In the genomic region with DNA sequence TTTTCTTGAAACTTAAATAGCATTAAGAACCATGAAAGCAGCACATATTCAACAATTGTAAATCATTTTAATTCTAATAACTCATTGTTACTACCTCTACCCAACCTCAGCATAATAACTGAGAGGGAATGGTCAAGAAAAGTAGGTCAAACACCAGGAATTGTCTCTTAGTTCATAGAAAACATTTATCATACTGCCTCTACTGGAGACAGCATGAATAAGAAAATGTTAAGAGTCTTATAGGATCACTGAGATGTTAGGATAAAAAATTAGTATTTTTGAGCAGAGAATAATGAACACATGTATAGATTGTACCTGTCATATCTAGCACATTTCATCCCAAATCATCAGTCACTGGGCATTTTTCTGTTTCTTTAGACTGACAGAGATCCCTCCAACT, we compare ENCODE assay signal across 16 cellular contexts.
DNase-seq lines count a peak whose midpoint lies in the region; ATAC-seq and TF ChIP-seq lines count a peak whose summit lies in the region.
"Had no signal": no experiment of that assay in that cellular context is flagged by ENCODE, and none has a peak within 500 bp of the region (broad histone marks: within the 10 kb centered on the region; RNA-seq: fewer than 3 reads in every experiment).

No MANE protein-coding gene starts in this region.

- no peak overlapping the region for H3K4me2 ChIP-seq in HCT116 (ENCODE audit: low read length)
- no peak overlapping the region for H3K4me2 ChIP-seq in SK-N-SH
- no peak overlapping the region for H3K4me2 ChIP-seq in GM23248 (ENCODE audit: unreplicated experiment)

- no peaks in the 10 kb centered on the region for H3F3A ChIP-seq in SK-N-SH (replicated peaks; ENCODE audit: insufficient read depth)
- H3F3A ChIP-seq in GM23248 (ENCODE audit: insufficient read depth) = no peaks in the 10 kb centered on the region

- H4K20me1 ChIP-seq in HCT116 (ENCODE audit: insufficient read depth) (no peaks in the 10 kb centered on the region), SK-N-SH (ENCODE audit: insufficient read depth) (no peaks in the 10 kb centered on the region), GM23248 (ENCODE audit: insufficient read depth) (no peaks in the 10 kb centered on the region)

- H3K79me2 ChIP-seq in HCT116 (ENCODE audit: insufficient read depth, low read length) (no peaks in the 10 kb centered on the region), SK-N-SH (ENCODE audit: insufficient read depth) (no peaks in the 10 kb centered on the region), GM23248 (ENCODE audit: insufficient read depth) (no peaks in the 10 kb centered on the region)

- TF ChIP-seq CTCF in AG09309 (IDR thresholded peaks at IDR 0.05; ENCODE audit: control insufficient read depth, insufficient read depth, low read depth, low read length, missing control alignments) = peak; percentile 9
- peak in 2 of 3 experiments; percentile 23 to 48; a peak in 2 of 6 replicates for TF ChIP-seq CTCF in HCT116 (IDR thresholded peaks at IDR 0.05 in 2 of 3, conservative IDR thresholded peaks at IDR 0.05 in 1 of 3; ENCODE audit: borderline replicate concordance in 1 of 3, insufficient read depth in 1 of 3, low read depth in 2 of 3, low read length in 2 of 3)
- TF ChIP-seq CTCF in SK-N-SH (IDR thresholded peaks at IDR 0.05) = peak; percentile 46
- TF ChIP-seq CTCF in stomach (IDR thresholded peaks at IDR 0.05) = no peak

- H3K36me3 ChIP-seq in HCT116 (ENCODE audit: control insufficient read depth in 1 of 2, insufficient read depth in 2 of 2, low read length in 2 of 2) = no peaks in the 10 kb centered on the region
- no peaks in the 10 kb centered on the region for H3K36me3 ChIP-seq in SK-N-SH (replicated peaks in 1 of 2; ENCODE audit: control insufficient read depth in 1 of 2, insufficient read depth in 2 of 2, low read length in 1 of 2)
- H3K36me3 ChIP-seq in GM23248 (ENCODE audit: low read depth) = no peaks in the 10 kb centered on the region
- H3K36me3 ChIP-seq in stomach = no peaks in the 10 kb centered on the region
- H3K36me3 ChIP-seq: spleen had no signal

- H3K9me3 ChIP-seq in HCT116 (ENCODE audit: control insufficient read depth in 1 of 2, insufficient read depth in 1 of 2, low read depth in 1 of 2, low read length in 2 of 2) = no peaks in the 10 kb centered on the region
- no peaks in the 10 kb centered on the region for H3K9me3 ChIP-seq in SK-N-SH
- no peaks in the 10 kb centered on the region for H3K9me3 ChIP-seq in GM23248 (ENCODE audit: low read depth)
- no peaks in the 10 kb centered on the region for H3K9me3 ChIP-seq in stomach
- H3K9me3 ChIP-seq: body of pancreas, spleen had no signal

- H3K4me1 ChIP-seq in HCT116 (ENCODE audit: control insufficient read depth in 1 of 2, insufficient read depth in 2 of 2, low read length in 2 of 2) (no peaks in the 10 kb centered on the region), SK-N-SH (ENCODE audit: control insufficient read depth in 1 of 2, insufficient read depth in 2 of 2, low read depth in 1 of 2, low read length in 1 of 2) (no peaks in the 10 kb centered on the region), GM23248 (ENCODE audit: insufficient read depth) (no peaks in the 10 kb centered on the region), stomach (no peaks in the 10 kb centered on the region)
- H3K4me1 ChIP-seq: body of pancreas, spleen had no signal

- H3K9me2 ChIP-seq in HCT116 (ENCODE audit: insufficient read depth) = no peaks in the 10 kb centered on the region; the same call in 1 of the 2 replicates
- no peaks in the 10 kb centered on the region for H3K9me2 ChIP-seq in SK-N-SH
- H3K9me2 ChIP-seq in GM23248 (ENCODE audit: insufficient read depth) = no peaks in the 10 kb centered on the region

- POLR2A ChIA-PET in HCT116 (lab: Charles Lee) (no interaction called here), SK-N-SH (lab: Yijun Ruan, JAX) (no interaction called here)

- peak; percentile 54 for ATAC-seq in HCT116
- ATAC-seq in HG02981 (IDR thresholded peaks at IDR 0.05; ENCODE audit: unreplicated experiment) = no peak
- ATAC-seq in GM21717 (IDR thresholded peaks at IDR 0.05; ENCODE audit: unreplicated experiment) = no peak
- ATAC-seq: body of pancreas had no signal

- no peak for TF ChIP-seq RAD21 in HCT116 (IDR thresholded peaks at IDR 0.05; ENCODE audit: low read depth)
- TF ChIP-seq RAD21 in SK-N-SH (IDR thresholded peaks at IDR 0.05; ENCODE audit: low read length) = no peak

- H3K27me3 ChIP-seq in HCT116 (ENCODE audit: insufficient read depth, low read length) = no peaks in the 10 kb centered on the region
- no peaks in the 10 kb centered on the region for H3K27me3 ChIP-seq in SK-N-SH (ENCODE audit: insufficient read depth)
- no peaks in the 10 kb centered on the region for H3K27me3 ChIP-seq in GM23248 (replicated peaks; ENCODE audit: insufficient read depth)
- H3K27me3 ChIP-seq in stomach = no peaks in the 10 kb centered on the region
- H3K27me3 ChIP-seq: body of pancreas, spleen had no signal

- no peak overlapping the region for H2AFZ ChIP-seq in HCT116 (ENCODE audit: low read depth, low read length, poor library complexity, severe bottlenecking)
- H2AFZ ChIP-seq in SK-N-SH (ENCODE audit: low read depth) = no peak overlapping the region
- H2AFZ ChIP-seq in GM23248 = no peak overlapping the region

- H3K27ac ChIP-seq in HCT116 (ENCODE audit: low read depth, low read length) (no peak overlapping the region), SK-N-SH (ENCODE audit: low read depth in 2 of 2, low read length in 1 of 2) (no peak overlapping the region), GM23248 (no peak overlapping the region), stomach (no peak overlapping the region)
- H3K27ac ChIP-seq: body of pancreas, spleen had no signal

- in situ Hi-C loops in GM23248 (cut with MboI) = no loop called here

- DNase-seq in AG09309 (ENCODE audit: low read depth) (no peak), HCT116 (ENCODE audit: low read depth, low spot score) (no peak), SK-N-SH (no peak), kidney tubule cell (ENCODE audit: low spot score) (peak; percentile 1), GM23248 (no peak), stomach (no peak)
- DNase-seq: activated naive CD4-positive, alpha-beta T cell; AML-193; body of pancreas; DMS153; effector CD4-positive, alpha-beta T cell; foreskin melanocyte; nucleus accumbens; spleen had no signal

- BruUV-seq in HCT116 (replicated peaks; lab: Mats Ljungman, UMichigan) = no TSS peak

- RAD21 ChIA-PET in HCT116 (lab: Charles Lee; ENCODE audit: low non-redundant PET in 1 of 2, low total read pairs in 2 of 2, uncharacterized antibody in 2 of 2, unreplicated experiment in 2 of 2) = no interaction called here

- no peak for TF ChIP-seq EP300 in SK-N-SH (IDR thresholded peaks at IDR 0.05; ENCODE audit: borderline replicate concordance in 1 of 2, low read depth in 1 of 2, low read length in 1 of 2)
- no peak for TF ChIP-seq EP300 in stomach (IDR thresholded peaks at IDR 0.05)

- no peak overlapping the region for H3K4me3 ChIP-seq in AG09309 (ENCODE audit: control insufficient read depth, low read depth, low read length)
- H3K4me3 ChIP-seq in HCT116 (replicated peaks in 1 of 2; ENCODE audit: low read depth in 1 of 2, low read length in 2 of 2) = no peak overlapping the region
- no peak overlapping the region for H3K4me3 ChIP-seq in SK-N-SH (ENCODE audit: low read depth in 2 of 2, low read length in 1 of 2)
- H3K4me3 ChIP-seq in GM23248 = no peak overlapping the region
- no peak overlapping the region for H3K4me3 ChIP-seq in stomach
- H3K4me3 ChIP-seq: body of pancreas, spleen had no signal

- intact Hi-C loops in HCT116 (cut with micrococcal nuclease) = no loop called here
- intact Hi-C loops in stomach (cut with DNase I; ENCODE audit: low total_unique reads) = no loop called here

- TF ChIP-seq POLR2A in HCT116 (IDR thresholded peaks at IDR 0.05; ENCODE audit: borderline replicate concordance, extremely low read depth, insufficient read depth, insufficient read length) = no peak
- TF ChIP-seq POLR2A in stomach (IDR thresholded peaks at IDR 0.05) = no peak

- H3K9ac ChIP-seq in HCT116 (ENCODE audit: low read length) = no peak overlapping the region
- no peak overlapping the region for H3K9ac ChIP-seq in SK-N-SH
- H3K9ac ChIP-seq in GM23248 = no peak overlapping the region

- CTCF ChIA-PET in HCT116 (lab: Charles Lee) (no interaction called here), SK-N-SH (lab: Yijun Ruan, JAX) (no interaction called here)

TF ChIP-seq in HCT116, 20 proteins besides CTCF, POLR2A, EP300 and RAD21 (continues in another document):
- TF ChIP-seq ELF1 (IDR thresholded peaks at IDR 0.05; ENCODE audit: borderline replicate concordance, low read depth) (no peak), POLR2AphosphoS5 (IDR thresholded peaks at IDR 0.05; ENCODE audit: low read depth, low read length) (no peak), ZFX (IDR thresholded peaks at IDR 0.05) (no peak), EZH2phosphoT487 (IDR thresholded peaks at IDR 0.05; ENCODE audit: borderline replicate concordance) (no peak), ZNF274 (IDR thresholded peaks at IDR 0.05; ENCODE audit: low read depth, low read length) (no peak), YY1 (IDR thresholded peaks at IDR 0.05; ENCODE audit: extremely low read depth, insufficient replicate concordance, low read depth, low read length) (no peak), CEBPB (IDR thresholded peaks at IDR 0.05; ENCODE audit: low read depth) (no peak)
- TF ChIP-seq, protein P1, sequence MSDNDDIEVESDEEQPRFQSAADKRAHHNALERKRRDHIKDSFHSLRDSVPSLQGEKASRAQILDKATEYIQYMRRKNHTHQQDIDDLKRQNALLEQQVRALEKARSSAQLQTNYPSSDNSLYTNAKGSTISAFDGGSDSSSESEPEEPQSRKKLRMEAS (IDR thresholded peaks at IDR 0.05) = no peak

TF ChIP-seq in SK-N-SH, 30 proteins besides CTCF, POLR2A, EP300 and RAD21 (continues in another document):
- no peak for TF ChIP-seq RXRA (IDR thresholded peaks at IDR 0.05; ENCODE audit: borderline replicate concordance, low read depth)
- TF ChIP-seq ELF1 (IDR thresholded peaks at IDR 0.05) = no peak
- no peak for TF ChIP-seq USF2 (IDR thresholded peaks at IDR 0.05; ENCODE audit: borderline replicate concordance, low read depth, low read length)
- no peak for TF ChIP-seq TAF1 (IDR thresholded peaks at IDR 0.05; ENCODE audit: borderline replicate concordance, low read depth, low read length)
- TF ChIP-seq JUND (IDR thresholded peaks at IDR 0.05) = no peak
- TF ChIP-seq RCOR1 (IDR thresholded peaks at IDR 0.05; ENCODE audit: low read length) = no peak
- TF ChIP-seq FOXM1 (IDR thresholded peaks at IDR 0.05; ENCODE audit: low read depth) = no peak
- TF ChIP-seq CHD2 (IDR thresholded peaks at IDR 0.05; ENCODE audit: low read length, partially characterized antibody) = no peak

Comparison
In these comparisons a context has a peak if more than half of its experiments do, and no peak if none do; other contexts are left out.
1. CTCF ChIP-seq: peak in AG09309 (single experiment), HCT116 (2 of 3) and SK-N-SH (single experiment); none in stomach (0 of 7).